Comparison of ENCODE assay signal across 36 cellular contexts in genomic region chr5:150104550-150104870, GRCh38. TPM values are rescaled to one million over a fixed set of nuclear protein-coding genes. Genes with fewer than 3 reads are reported as not detected.
"Had no signal": no experiment of that assay in that cellular context is flagged by ENCODE, and none has a peak within 500 bp of the region (broad histone marks: within the 10 kb centered on the region; RNA-seq: fewer than 3 reads in every experiment).

No MANE protein-coding gene starts in this region.

- DNase-seq: Kasumi-1, MG63, MM.1S, MV-4-11, NCI-H1048, NCI-H1092, NCI-H1092 treated with DMSO at 0.1 percent for 48 hours, NCI-H1105, NCI-H1105 treated with DMSO at 0.1 percent for 48 hours, NCI-H1417, NCI-H1417 treated with DMSO at 0.1 percent for 48 hours, NCI-H1436, NCI-H1436 treated with DMSO at 0.1 percent for 48 hours, NCI-H146, NCI-H1694, NCI-H1694 treated with DMSO at 0.1 percent for 48 hours, NCI-H187, NCI-H187 treated with DMSO at 0.1 percent for 48 hours, NCI-H1930, NCI-H2029, NCI-H2029 treated with DMSO at 0.1 percent for 48 hours, NCI-H2081, NCI-H2081 treated with DMSO at 0.1 percent for 48 hours, NCI-H2107, NCI-H2171, NCI-H2171 treated with DMSO at 0.1 percent for 48 hours, NCI-H2227 treated with DMSO at 0.1 percent for 48 hours, NCI-H226, NCI-H345, NCI-H446, NCI-H446 treated with DMSO at 0.1 percent for 48 hours, NCI-H510A, NCI-H510A treated with DMSO at 0.1 percent for 48 hours, NCI-H524, NCI-H524 treated with DMSO at 0.1 percent for 48 hours had no signal

- H3K27me3 ChIP-seq: MG63 had no signal

- H3K9me3 ChIP-seq: MG63 had no signal

- H3K36me3 ChIP-seq: MG63 had no signal

- H3K4me3 ChIP-seq: MG63 had no signal

RNA-seq across cellular contexts. Expression of gene CSF1R, which starts 18.2 kb away (rescaled TPM):
- total RNA-seq: NCI-H460 had no signal
